In genomic region chr17:40058151-40058784, GRCh38 we compare ENCODE assay signal across 13 cellular contexts. TPM values are rescaled to one million over a fixed set of nuclear protein-coding genes. Genes with fewer than 3 reads are reported as not detected.
A peak's percentile ranks its signal among the peaks of the same experiment; 100 is the strongest.
DNase-seq lines count a peak whose midpoint lies in the region; ATAC-seq and TF ChIP-seq lines count a peak whose summit lies in the region.
"Had no signal": no experiment of that assay in that cellular context is flagged by ENCODE, and none has a peak within 500 bp of the region (broad histone marks: within the 10 kb centered on the region; RNA-seq: fewer than 3 reads in every experiment).

No MANE protein-coding gene starts in this region.

- H3K27ac Mint-ChIP-seq in activated CD4-positive, alpha-beta T cell treated with anti-CD3 and anti-CD28 coated beads, Interleukin-2, amount 10 ng/mL, durations not matched to agents 24 days and 14 days: no peak overlapping the region
- H3K27ac Mint-ChIP-seq: activated naive CD8-positive, alpha-beta T cell had no signal

- H3K27me3 ChIP-seq in ascending aorta: no peaks in the 10 kb centered on the region
- no peaks in the 10 kb centered on the region for H3K27me3 ChIP-seq in gastrocnemius medialis

- in situ Hi-C loops in gastrocnemius medialis (cut with MboI; ENCODE audit: low sequenced_read_pairs in 4 of 4): no loop called here

- ATAC-seq in left ventricle myocardium superior (peak; percentile 8), gastrocnemius medialis (no peak), GM21717 (IDR thresholded peaks at IDR 0.05; ENCODE audit: unreplicated experiment) (no peak)
- ATAC-seq: left colon had no signal

- TF ChIP-seq POLR2A in gastrocnemius medialis (IDR thresholded peaks at IDR 0.05): no peak

- no peak overlapping the region for H3K4me3 ChIP-seq in ascending aorta
- peak overlapping the region in 1 of 4 donors; percentile 14 for H3K4me3 ChIP-seq in gastrocnemius medialis

- TF ChIP-seq CTCF in ascending aorta (IDR thresholded peaks at IDR 0.05) (no peak), gastrocnemius medialis (IDR thresholded peaks at IDR 0.05 in 4 of 5, conservative IDR thresholded peaks at IDR 0.05 in 1 of 5) (no peak)

- H3K4me1 ChIP-seq in ascending aorta (peaks cover 5 to 13% of the 10 kb centered on the region in 2 donors), gastrocnemius medialis (peaks cover 4 to 18% of the 10 kb centered on the region in 2 donors)

- no peak overlapping the region for H3K4me3 Mint-ChIP-seq in activated CD4-positive, alpha-beta T cell treated with anti-CD3 and anti-CD28 coated beads, Interleukin-2, amount 10 ng/mL, durations not matched to agents 24 days and 14 days
- H3K4me3 Mint-ChIP-seq: activated naive CD8-positive, alpha-beta T cell had no signal

- H3K27ac ChIP-seq in ascending aorta: peak overlapping the region; percentile 68 to 71
- peak overlapping the region; percentile 63 to 77 (median 73) for H3K27ac ChIP-seq in gastrocnemius medialis
- H3K27ac ChIP-seq: epithelial cell of prostate had no signal

- H3K9me3 ChIP-seq in ascending aorta (no peaks in the 10 kb centered on the region), gastrocnemius medialis (no peaks in the 10 kb centered on the region)

- H3K9me3 Mint-ChIP-seq in activated CD4-positive, alpha-beta T cell treated with anti-CD3 and anti-CD28 coated beads, Interleukin-2, amount 10 ng/mL, durations not matched to agents 24 days and 14 days: no peaks in the 10 kb centered on the region

- peaks cover 20% of the 10 kb centered on the region for H3K4me1 Mint-ChIP-seq in activated CD4-positive, alpha-beta T cell treated with anti-CD3 and anti-CD28 coated beads, Interleukin-2, amount 10 ng/mL, durations not matched to agents 24 days and 14 days

- intact Hi-C loops in ascending aorta (cut with DNase I): no loop called here
- intact Hi-C loops in left ventricle myocardium superior (cut with micrococcal nuclease): no loop called here
- intact Hi-C loops in gastrocnemius medialis (cut with DNase I; ENCODE audit: low total_unique reads): no loop called here
- intact Hi-C loops in activated CD4-positive, alpha-beta T cell treated with anti-CD3 and anti-CD28 coated beads, Interleukin-2, amount 10 ng/mL, durations not matched to agents 24 days and 14 days (cut with micrococcal nuclease): no loop called here

- no peaks in the 10 kb centered on the region for H3K36me3 ChIP-seq in ascending aorta
- peaks cover 0 to under 1% of the 10 kb centered on the region in 2 donors for H3K36me3 ChIP-seq in gastrocnemius medialis

- H3K36me3 Mint-ChIP-seq in activated CD4-positive, alpha-beta T cell treated with anti-CD3 and anti-CD28 coated beads, Interleukin-2, amount 10 ng/mL, durations not matched to agents 24 days and 14 days (ENCODE audit: low read depth): peaks cover 2% of the 10 kb centered on the region

- peaks cover 28% of the 10 kb centered on the region for H3K27me3 Mint-ChIP-seq in activated CD4-positive, alpha-beta T cell treated with anti-CD3 and anti-CD28 coated beads, Interleukin-2, amount 10 ng/mL, durations not matched to agents 24 days and 14 days
- H3K27me3 Mint-ChIP-seq: activated naive CD8-positive, alpha-beta T cell had no signal

- DNase-seq in Daoy (ENCODE audit: low read depth) (peak; percentile 54), ascending aorta (ENCODE audit: low spot score in 2 of 2) (no peak), left ventricle myocardium superior (no peak), gastrocnemius medialis (no peak), DMS114 treated with DMSO at 0.1 percent for 48 hours (lab: John Stamatoyannopoulos, UW; ENCODE audit: unreplicated experiment) (no peak)
- DNase-seq in stimulated activated naive CD4-positive, alpha-beta T cell treated with Interleukin-2 at 50 U/mL for 16 hours (lab: John Stamatoyannopoulos, UW): no peak
- DNase-seq in activated CD4-positive, alpha-beta T cell treated with anti-CD3 and anti-CD28 coated beads, Interleukin-2, amount 10 ng/mL, durations not matched to agents 24 days and 14 days: no peak
- DNase-seq: activated CD4-positive, alpha-beta T cell treated with anti-CD3 and anti-CD28 coated beads for 1 hour; left colon; NCI-H2081 treated with DMSO at 0.1 percent for 48 hours had no signal

RNA-seq across cellular contexts. Expression of gene MED24, which starts 4.1 kb away (rescaled TPM):
- 31.8 and 39.2 TPM in 2 replicates for total RNA-seq in Daoy (2014; rRNA removed; shearing (Covaris generic))
- total RNA-seq in ascending aorta: 176 TPM
- 56.9 TPM for total RNA-seq in left ventricle myocardium superior
- 100 to 1,000 TPM in 2 of 4 donors, 10 to 100 TPM in 2; 54.2 to 124 (median 93.9) TPM for total RNA-seq in gastrocnemius medialis
- total RNA-seq in activated CD4-positive, alpha-beta T cell treated with anti-CD3 and anti-CD28 coated beads, Interleukin-2, amount 10 ng/mL, durations not matched to agents 24 days and 14 days: 118 and 122 TPM in 2 replicates

RNA-seq across cellular contexts. Expression of gene THRA, which starts 4.5 kb away (rescaled TPM):
- 4.4 and 7.7 TPM in 2 replicates for total RNA-seq in Daoy (2014; rRNA removed; shearing (Covaris generic))
- total RNA-seq in ascending aorta: 35.4 TPM
- 98.1 TPM for total RNA-seq in left ventricle myocardium superior
- total RNA-seq in gastrocnemius medialis: 10 to 100 TPM; 42.2 to 71.6 (median 48.2) TPM
- 4.5 and 5.1 TPM in 2 replicates for total RNA-seq in activated CD4-positive, alpha-beta T cell treated with anti-CD3 and anti-CD28 coated beads, Interleukin-2, amount 10 ng/mL, durations not matched to agents 24 days and 14 days

RNA-seq across cellular contexts. Expression of gene NR1D1, which starts 42.1 kb away (rescaled TPM):
- 0.80 and 1.4 TPM in 2 replicates for total RNA-seq in Daoy (2014; rRNA removed; shearing (Covaris generic))
- total RNA-seq in ascending aorta: 0.43 TPM
- total RNA-seq in left ventricle myocardium superior: 21.5 TPM
- 10 to 100 TPM; 16.0 to 34.2 (median 18.3) TPM for total RNA-seq in gastrocnemius medialis
- total RNA-seq in activated CD4-positive, alpha-beta T cell treated with anti-CD3 and anti-CD28 coated beads, Interleukin-2, amount 10 ng/mL, durations not matched to agents 24 days and 14 days: 7.9 and 8.2 TPM in 2 replicates

RNA-seq across cellular contexts. Expression of gene CSF3, which starts 43.0 kb away (rescaled TPM):
- total RNA-seq in Daoy (2014; rRNA removed; shearing (Covaris generic)): 0.29 TPM in 1 of 2 replicates, not detected in the other
- total RNA-seq in ascending aorta: 0.43 TPM
- total RNA-seq in left ventricle myocardium superior: not detected
- total RNA-seq in gastrocnemius medialis: 10 to 100 TPM; 11.4 to 20.6 (median 16.3) TPM
- total RNA-seq in activated CD4-positive, alpha-beta T cell treated with anti-CD3 and anti-CD28 coated beads, Interleukin-2, amount 10 ng/mL, durations not matched to agents 24 days and 14 days: not detected in 2 replicates
